9 cellular contexts compared by ENCODE assay signal in the genomic region with DNA sequence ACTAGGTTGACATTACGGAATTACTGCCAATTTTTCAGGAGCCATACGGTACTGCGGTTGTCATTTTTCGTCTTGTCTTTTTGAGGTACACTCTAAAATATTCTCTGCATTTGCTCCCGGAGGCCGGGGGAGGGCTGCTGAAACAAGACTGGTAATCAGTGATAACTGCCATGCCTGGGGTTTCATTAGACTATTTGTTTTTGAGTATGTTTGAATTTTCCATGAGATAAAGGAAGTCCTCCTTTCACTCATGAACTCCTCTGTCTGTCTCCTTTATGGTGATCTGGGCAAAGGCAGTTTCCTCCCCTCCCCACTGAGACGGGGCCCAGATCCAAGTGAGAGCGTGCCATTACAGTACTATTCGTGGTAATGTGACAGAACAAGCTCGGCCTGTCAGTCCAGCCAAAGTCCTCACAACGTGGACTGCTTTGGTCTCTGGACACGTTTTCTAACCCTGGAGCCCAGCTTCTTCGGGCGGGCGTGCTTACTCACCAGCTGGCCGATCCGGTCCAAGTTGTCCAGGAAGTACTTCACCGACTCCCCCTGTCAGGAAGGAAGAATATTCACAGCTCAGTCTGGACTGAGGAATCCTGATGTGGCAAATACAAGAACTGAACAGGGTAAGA. TPM values are rescaled to one million over a fixed set of nuclear protein-coding genes. Genes with fewer than 3 reads are reported as not detected.
DNase-seq lines count a peak whose midpoint lies in the region; ATAC-seq lines count a peak whose summit lies in the region.
"Had no signal": no experiment of that assay in that cellular context is flagged by ENCODE, and none has a peak within 500 bp of the region (broad histone marks: within the 10 kb centered on the region; RNA-seq: fewer than 3 reads in every experiment).

No MANE protein-coding gene starts in this region.

- ATAC-seq in GM18519 (IDR thresholded peaks at IDR 0.05; ENCODE audit: low FRiP score, unreplicated experiment), result no peak
- no peak for ATAC-seq in GM19467 (IDR thresholded peaks at IDR 0.05; ENCODE audit: unreplicated experiment)
- no peak for ATAC-seq in activated naive CD4-positive, alpha-beta T cell treated with anti-CD3 and anti-CD28 coated beads, Interleukin-2, amount 50 U/mL, for 72 hours

- H3K36me3 Mint-ChIP-seq in activated naive CD4-positive, alpha-beta T cell treated with anti-CD3 and anti-CD28 coated beads, Interleukin-2, amount 50 U/mL, for 72 hours, result peaks cover 10 to 23% of the 10 kb centered on the region in 2 donors

- intact Hi-C loops in head of caudate nucleus (cut with DNase I), result no loop called here

- DNase-seq in ELF-1 (ENCODE audit: low read depth, low spot score) (peak; percentile 70), UCSD-AML1 (lab: John Stamatoyannopoulos, UW; ENCODE audit: unreplicated experiment) (peak; percentile 39), head of caudate nucleus (peak in 22 of 42 donors; percentile 16 to 78 (median 53)), putamen (ENCODE audit: low spot score) (peak; percentile 61), NCI-H1092 treated with DMSO at 0.1 percent for 48 hours (lab: John Stamatoyannopoulos, UW) (no peak)
- no peak for DNase-seq in activated naive CD4-positive, alpha-beta T cell treated with anti-CD3 and anti-CD28 coated beads, Interleukin-2, amount 50 U/mL, for 72 hours (ENCODE audit: low spot score in 2 of 2)
- DNase-seq: NCI-H1092 had no signal

- H3K9me3 Mint-ChIP-seq in activated naive CD4-positive, alpha-beta T cell treated with anti-CD3 and anti-CD28 coated beads, Interleukin-2, amount 50 U/mL, for 72 hours, result no peaks in the 10 kb centered on the region

- peak overlapping the region in 1 of 2 donors; percentile 88 for H3K27ac Mint-ChIP-seq in activated naive CD4-positive, alpha-beta T cell treated with anti-CD3 and anti-CD28 coated beads, Interleukin-2, amount 50 U/mL, for 72 hours

RNA-seq across cellular contexts. Expression of a gene that starts 45.1 kb away (rescaled TPM):
- total RNA-seq in activated naive CD4-positive, alpha-beta T cell treated with anti-CD3 and anti-CD28 coated beads, Interleukin-2, amount 50 U/mL, for 72 hours, result under 1 TPM; 0.06 to 0.14 TPM

Comparison
In these comparisons a context has a peak if more than half of its experiments do, and no peak if none do; other contexts are left out.
1. DNase-seq: peak in ELF-1 (single experiment), UCSD-AML1 (single experiment), head of caudate nucleus (22 of 42) and putamen (single experiment); none in activated naive CD4-positive, alpha-beta T cell treated with anti-CD3 and anti-CD28 coated beads, Interleukin-2, amount 50 U/mL, for 72 hours (0 of 2) and NCI-H1092 treated with DMSO at 0.1 percent for 48 hours (single experiment).